8 cellular contexts compared by ENCODE assay signal in genomic region chr7:35228496-35229051, GRCh38. TPM values are rescaled to one million over a fixed set of nuclear protein-coding genes. Genes with fewer than 3 reads are reported as not detected.
"Had no signal": no experiment of that assay in that cellular context is flagged by ENCODE, and none has a peak within 500 bp of the region (broad histone marks: within the 10 kb centered on the region; RNA-seq: fewer than 3 reads in every experiment).

No MANE protein-coding gene starts in this region.

RNA-seq across cellular contexts. Expression of gene TBX20, which starts 25.3 kb away (rescaled TPM):
- total RNA-seq: activated CD8-positive, alpha-beta memory T cell treated with anti-CD3 and anti-CD28 coated beads for 36 hours; ascending aorta; dermis blood vessel endothelial cell; fibroblast of lung; kidney; pancreas; psoas muscle; ureter had no signal
- polyA plus RNA-seq: pancreas, psoas muscle had no signal
